1 cellular context compared by ENCODE assay signal in genomic region chr1:227357229-227358078, GRCh38.
A peak's percentile ranks its signal among the peaks of the same experiment; 100 is the strongest.
TF ChIP-seq lines count a peak whose summit lies in the region.

No MANE protein-coding gene starts in this region.

TF ChIP-seq in HEK293, 187 proteins besides CTCF, POLR2A, EP300 and RAD21 (continued from another document):
- no peak for TF ChIP-seq REST (tag by site-specific recombination; IDR thresholded peaks at IDR 0.05)
- no peak for TF ChIP-seq FEZF1 (tag by site-specific recombination; IDR thresholded peaks at IDR 0.05)
- no peak for TF ChIP-seq ZNF292 (tag by site-specific recombination; IDR thresholded peaks at IDR 0.05; ENCODE audit: borderline replicate concordance, low read depth)
- no peak for TF ChIP-seq ZNF639 (tag by site-specific recombination; IDR thresholded peaks at IDR 0.05)
- TF ChIP-seq SP7 (tag by site-specific recombination; IDR thresholded peaks at IDR 0.05) = peak; percentile 60
- TF ChIP-seq ZNF629 (tag by site-specific recombination; IDR thresholded peaks at IDR 0.05) = peak; percentile 36; the same call in 1 of the 2 replicates
- no peak for TF ChIP-seq ZNF394 (tag by site-specific recombination; IDR thresholded peaks at IDR 0.05; ENCODE audit: borderline replicate concordance)
- TF ChIP-seq ZBTB1 (tag by site-specific recombination; IDR thresholded peaks at IDR 0.05) = no peak
- TF ChIP-seq ZNF146 (tag by site-specific recombination; IDR thresholded peaks at IDR 0.05) = no peak
- no peak for TF ChIP-seq ZNF549 (tag by site-specific recombination; IDR thresholded peaks at IDR 0.05)
- no peak for TF ChIP-seq ZNF843 (tag by site-specific recombination; IDR thresholded peaks at IDR 0.05)
- no peak for TF ChIP-seq ZNF211 (tag by site-specific recombination; IDR thresholded peaks at IDR 0.05; ENCODE audit: low read depth)
- TF ChIP-seq ZNF26 (tag by site-specific recombination; IDR thresholded peaks at IDR 0.05) = no peak
- TF ChIP-seq ZFP41 (tag by site-specific recombination; IDR thresholded peaks at IDR 0.05; ENCODE audit: borderline replicate concordance) = no peak
- TF ChIP-seq ZBTB6 (tag by site-specific recombination; IDR thresholded peaks at IDR 0.05) = no peak
- TF ChIP-seq ZNF701 (tag by site-specific recombination; IDR thresholded peaks at IDR 0.05) = no peak
- no peak for TF ChIP-seq ZNF239 (tag by site-specific recombination; IDR thresholded peaks at IDR 0.05)
- no peak for TF ChIP-seq ZNF768 (tag by site-specific recombination; IDR thresholded peaks at IDR 0.05)
- no peak for TF ChIP-seq YY2 (tag by site-specific recombination; IDR thresholded peaks at IDR 0.05)
- TF ChIP-seq ZSCAN23 (tag by site-specific recombination; IDR thresholded peaks at IDR 0.05) = no peak
- 0 out of 2 replicates have a peak, but pooled peaks have one; percentile 1 for TF ChIP-seq ZNF623 (tag by site-specific recombination; IDR thresholded peaks at IDR 0.05)
- no peak for TF ChIP-seq ZNF473 (tag by site-specific recombination; IDR thresholded peaks at IDR 0.05)
- peak; percentile 70 for TF ChIP-seq KLF10 (tag by site-specific recombination; IDR thresholded peaks at IDR 0.05)
- TF ChIP-seq PRDM6 (tag by site-specific recombination; IDR thresholded peaks at IDR 0.05) = no peak
- no peak for TF ChIP-seq ZNF707 (tag by site-specific recombination; IDR thresholded peaks at IDR 0.05)
